8 cellular contexts compared by ENCODE assay signal in the genomic region with DNA sequence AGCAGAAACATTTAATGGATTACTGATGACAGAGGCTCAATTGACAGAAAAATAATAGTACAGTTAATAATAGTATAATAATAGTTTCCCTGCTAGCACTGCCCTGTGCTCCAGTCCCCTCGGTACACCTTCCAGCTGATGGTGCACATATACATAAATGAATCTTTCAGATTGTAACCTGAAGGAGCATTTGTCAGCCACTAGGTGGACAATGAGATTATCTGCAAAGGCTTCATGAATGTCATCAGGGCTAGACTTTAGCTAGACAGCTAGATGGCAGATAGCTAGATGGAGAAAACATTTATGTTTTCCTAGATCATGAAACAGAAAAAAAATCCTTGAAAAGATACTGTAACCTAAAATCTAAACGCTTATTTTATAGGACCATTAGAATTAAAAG.
DNase-seq lines count a peak whose midpoint lies in the region; ATAC-seq and TF ChIP-seq lines count a peak whose summit lies in the region.

No MANE protein-coding gene starts in this region.

- no peaks in the 10 kb centered on the region for H4K20me1 ChIP-seq in mammary epithelial cell (ENCODE audit: insufficient read depth, low read length)

- CTCF ChIA-PET in mammary epithelial cell (lab: Charles Lee; ENCODE audit: low non-redundant PET), result interaction anchor here (0.6 to 0.8 kb wide), 3 partner anchors 177 to 387 kb away, joined by 3 to 8 read pairs (median 3); no protein-coding TSS in a partner anchor

- no peak overlapping the region for H3K9ac ChIP-seq in mammary epithelial cell (ENCODE audit: insufficient read depth, low read length)

- H3K36me3 ChIP-seq in mammary epithelial cell (ENCODE audit: insufficient read depth, low read length), result no peaks in the 10 kb centered on the region

- H3K4me1 ChIP-seq in mammary epithelial cell (ENCODE audit: insufficient read depth, low read length), result no peaks in the 10 kb centered on the region

- in situ Hi-C loops in mammary epithelial cell (cut with MboI; ENCODE audit: low sequenced_read_pairs in 2 of 2), result no loop called here

- dilution Hi-C loops in mammary epithelial cell (cut with HindIII; ENCODE audit: low sequenced_read_pairs), result no loop called here

- no peak overlapping the region for H2AFZ ChIP-seq in mammary epithelial cell (ENCODE audit: low read depth, low read length)

- intact Hi-C loops in mammary epithelial cell (cut with micrococcal nuclease), result loop anchor here (2.0 to 10.0 kb wide), 6 partner anchors 155 to 955 kb away; a partner anchor contains a TSS

- H3K9me3 ChIP-seq in mammary epithelial cell (replicated peaks; ENCODE audit: insufficient read depth, low read length), result no peaks in the 10 kb centered on the region

- ATAC-seq in GM21367 (IDR thresholded peaks at IDR 0.05; ENCODE audit: unreplicated experiment) (peak; percentile 99), HG03460 (IDR thresholded peaks at IDR 0.05; ENCODE audit: unreplicated experiment) (peak; percentile 95)

- no peaks in the 10 kb centered on the region for H3K27me3 ChIP-seq in mammary epithelial cell (ENCODE audit: insufficient read depth, low read length)

- no TSS peak for BruUV-seq in mammary epithelial cell (replicated peaks; lab: Mats Ljungman, UMichigan)

- 49% methylated on average over 2 of the region's 2 CpGs for WGBS in mammary epithelial cell (ENCODE audit: low coverage, missing lambda C conversion rate)

- no peaks in the 10 kb centered on the region for H3K79me2 ChIP-seq in mammary epithelial cell (ENCODE audit: insufficient read depth, low read length)

- DNase-seq in GM12865 (ENCODE audit: low read depth), result peak; percentile 41
- DNase-seq in mammary epithelial cell, result peak; percentile 33
- DNase-seq in OCI-M2 (lab: John Stamatoyannopoulos, UW; ENCODE audit: unreplicated experiment), result no peak
- no peak for DNase-seq in NCI-H1105 (lab: John Stamatoyannopoulos, UW)
- DNase-seq in NK-92 (lab: John Stamatoyannopoulos, UW; ENCODE audit: unreplicated experiment), result no peak
- no peak for DNase-seq in cerebellum (ENCODE audit: low spot score)

- no peak overlapping the region for H3K27ac ChIP-seq in mammary epithelial cell (ENCODE audit: insufficient read depth, low read depth, low read length)

- TF ChIP-seq CTCF in GM12865 (IDR thresholded peaks at IDR 0.05; ENCODE audit: insufficient read depth, low read depth, low read length, missing control alignments) (peak; percentile 47), mammary epithelial cell (conservative IDR thresholded peaks at IDR 0.05 in 1 of 2, IDR thresholded peaks at IDR 0.05 in 1 of 2; ENCODE audit: extremely low read depth in 1 of 2, insufficient read depth in 1 of 2, low read depth in 1 of 2, low read length in 2 of 2) (peak; percentile 76 to 77)

- H3K4me2 ChIP-seq in mammary epithelial cell (ENCODE audit: insufficient read depth, low read depth, low read length), result no peak overlapping the region

- H3K4me3 ChIP-seq in GM12865 (ENCODE audit: low read depth, low read length) (no peak overlapping the region), mammary epithelial cell (replicated peaks in 1 of 3; ENCODE audit: insufficient read depth in 1 of 3, low read depth in 2 of 3, low read length in 3 of 3) (no peak overlapping the region)

Comparison
In these comparisons a context has a peak if more than half of its experiments do, and no peak if none do; other contexts are left out.
1. DNase-seq: peak in GM12865 (single experiment) and mammary epithelial cell (single experiment); none in OCI-M2 (single experiment), NCI-H1105 (single experiment), NK-92 (single experiment) and cerebellum (single experiment).